Comparison of ENCODE assay signal across 25 cellular contexts in genomic region chr5:154140381-154140780, GRCh38.
"Had no signal": no experiment of that assay in that cellular context is flagged by ENCODE, and none has a peak within 500 bp of the region (broad histone marks: within the 10 kb centered on the region; RNA-seq: fewer than 3 reads in every experiment).

No MANE protein-coding gene starts in this region.

- H3K9me3 ChIP-seq: neutrophil, pancreas, psoas muscle, right lobe of liver, sigmoid colon, stomach, thoracic aorta, thyroid gland, tibial nerve, upper lobe of left lung, vagina had no signal

- H3K4me3 Mint-ChIP-seq: natural killer cell treated with Interleukin-12 subunit alpha and Interleukin-12 subunit beta and Interleukin-15 and Interleukin-18, amount 100 ng/mL, for 72 hours; neural crest cell; stimulated activated effector memory CD8-positive, alpha-beta T cell treated with anti-CD3 and anti-CD28 coated beads, Interleukin-12 subunit alpha, Interleukin-12 subunit beta, amount 100 ng/mL, for 72 hours; stimulated activated naive B cell treated with anti-CD40 and anti-IgM and Interleukin-4, amounts not matched to agents 10 μg/mL and 1 μg/mL and 100 μg/mL, for 72 hours; stimulated activated naive CD8-positive, alpha-beta T cell treated with anti-CD3 and anti-CD28 coated beads, Interleukin-15, Interleukin-2, amounts not matched to agents 100 ng/mL and 50 ng/mL, for 24 hours had no signal

- DNase-seq: nephron progenitor cell; nucleus accumbens; pancreas; psoas muscle; right cardiac atrium; right lobe of liver; sigmoid colon; small intestine; stimulated activated CD4-positive, alpha-beta T cell treated with anti-CD3 and anti-CD28 coated beads, Interleukin-15, amount 100 ng/mL, for 24 hours; stimulated activated CD4-positive, alpha-beta T cell treated with anti-CD3 and anti-CD28 coated beads, Interleukin-2, amount 100 ng/mL, for 24 hours; stimulated activated CD4-positive, alpha-beta T cell treated with anti-CD3 and anti-CD28 coated beads, Interleukin-2, amount 100 ng/mL, for 48 hours; stimulated activated CD4-positive, alpha-beta T cell treated with anti-CD3 and anti-CD28 coated beads, Interleukin-4, amount 100 ng/mL, for 24 hours; stimulated activated naive B cell treated with anti-CD40 and anti-IgM and Interleukin-4, amounts not matched to agents 10 μg/mL and 1 μg/mL and 100 μg/mL, for 72 hours; stimulated activated naive CD4-positive, alpha-beta T cell treated with Interleukin-2 at 50 U/mL for 16 hours; stomach; thyroid gland; upper lobe of left lung had no signal

- H3K27me3 Mint-ChIP-seq: stimulated activated naive CD8-positive, alpha-beta T cell treated with anti-CD3 and anti-CD28 coated beads, Interleukin-15, Interleukin-2, amounts not matched to agents 100 ng/mL and 50 ng/mL, for 24 hours had no signal

- H3K4me1 Mint-ChIP-seq: stimulated activated effector memory CD8-positive, alpha-beta T cell treated with anti-CD3 and anti-CD28 coated beads, Interleukin-12 subunit alpha, Interleukin-12 subunit beta, amount 100 ng/mL, for 72 hours; stimulated activated naive B cell treated with anti-CD40 and anti-IgM and Interleukin-4, amounts not matched to agents 10 μg/mL and 1 μg/mL and 100 μg/mL, for 72 hours had no signal

- ATAC-seq: natural killer cell treated with Interleukin-12 subunit alpha and Interleukin-12 subunit beta and Interleukin-15 and Interleukin-18, amount 100 ng/mL, for 72 hours; pancreas; psoas muscle; right cardiac atrium; right lobe of liver; stimulated activated effector memory CD8-positive, alpha-beta T cell treated with anti-CD3 and anti-CD28 coated beads, Interleukin-12 subunit alpha, Interleukin-12 subunit beta, amount 100 ng/mL, for 72 hours; stimulated activated naive B cell treated with anti-CD40 and anti-IgM and Interleukin-4, amounts not matched to agents 10 μg/mL and 1 μg/mL and 100 μg/mL, for 72 hours had no signal

- H3K27ac Mint-ChIP-seq: natural killer cell treated with Interleukin-12 subunit alpha and Interleukin-12 subunit beta and Interleukin-15 and Interleukin-18, amount 100 ng/mL, for 72 hours; stimulated activated effector memory CD8-positive, alpha-beta T cell treated with anti-CD3 and anti-CD28 coated beads, Interleukin-12 subunit alpha, Interleukin-12 subunit beta, amount 100 ng/mL, for 72 hours; stimulated activated naive B cell treated with anti-CD40 and anti-IgM and Interleukin-4, amounts not matched to agents 10 μg/mL and 1 μg/mL and 100 μg/mL, for 72 hours; stimulated activated naive CD8-positive, alpha-beta T cell treated with anti-CD3 and anti-CD28 coated beads, Interleukin-15, Interleukin-2, amounts not matched to agents 100 ng/mL and 50 ng/mL, for 24 hours had no signal

- H3K27ac ChIP-seq: neutrophil, pancreas, psoas muscle, right lobe of liver, sigmoid colon, stomach, thyroid gland, tibial nerve, upper lobe of left lung, vagina had no signal

- H3K36me3 ChIP-seq: neutrophil, pancreas, right lobe of liver, sigmoid colon, stomach, thoracic aorta, thyroid gland, tibial nerve, upper lobe of left lung, vagina had no signal

- H3K4me1 ChIP-seq: pancreas, psoas muscle, right lobe of liver, upper lobe of left lung, vagina had no signal

- H3K27me3 ChIP-seq: neutrophil, pancreas, right lobe of liver, sigmoid colon, stomach, thyroid gland, tibial nerve, upper lobe of left lung, vagina had no signal

- H3K9me3 Mint-ChIP-seq: natural killer cell treated with Interleukin-12 subunit alpha and Interleukin-12 subunit beta and Interleukin-15 and Interleukin-18, amount 100 ng/mL, for 72 hours; nephron progenitor cell; neural crest cell; stimulated activated effector memory CD8-positive, alpha-beta T cell treated with anti-CD3 and anti-CD28 coated beads, Interleukin-12 subunit alpha, Interleukin-12 subunit beta, amount 100 ng/mL, for 72 hours; stimulated activated naive B cell treated with anti-CD40 and anti-IgM and Interleukin-4, amounts not matched to agents 10 μg/mL and 1 μg/mL and 100 μg/mL, for 72 hours; stimulated activated naive CD8-positive, alpha-beta T cell treated with anti-CD3 and anti-CD28 coated beads, Interleukin-15, Interleukin-2, amounts not matched to agents 100 ng/mL and 50 ng/mL, for 24 hours had no signal

- H3K4me3 ChIP-seq: pancreas, psoas muscle, right lobe of liver, sigmoid colon, stomach, thoracic aorta, thyroid gland, tibial nerve, upper lobe of left lung, vagina had no signal

- H3K36me3 Mint-ChIP-seq: natural killer cell treated with Interleukin-12 subunit alpha and Interleukin-12 subunit beta and Interleukin-15 and Interleukin-18, amount 100 ng/mL, for 72 hours; stimulated activated effector memory CD8-positive, alpha-beta T cell treated with anti-CD3 and anti-CD28 coated beads, Interleukin-12 subunit alpha, Interleukin-12 subunit beta, amount 100 ng/mL, for 72 hours; stimulated activated naive B cell treated with anti-CD40 and anti-IgM and Interleukin-4, amounts not matched to agents 10 μg/mL and 1 μg/mL and 100 μg/mL, for 72 hours had no signal
